In the genomic region with DNA sequence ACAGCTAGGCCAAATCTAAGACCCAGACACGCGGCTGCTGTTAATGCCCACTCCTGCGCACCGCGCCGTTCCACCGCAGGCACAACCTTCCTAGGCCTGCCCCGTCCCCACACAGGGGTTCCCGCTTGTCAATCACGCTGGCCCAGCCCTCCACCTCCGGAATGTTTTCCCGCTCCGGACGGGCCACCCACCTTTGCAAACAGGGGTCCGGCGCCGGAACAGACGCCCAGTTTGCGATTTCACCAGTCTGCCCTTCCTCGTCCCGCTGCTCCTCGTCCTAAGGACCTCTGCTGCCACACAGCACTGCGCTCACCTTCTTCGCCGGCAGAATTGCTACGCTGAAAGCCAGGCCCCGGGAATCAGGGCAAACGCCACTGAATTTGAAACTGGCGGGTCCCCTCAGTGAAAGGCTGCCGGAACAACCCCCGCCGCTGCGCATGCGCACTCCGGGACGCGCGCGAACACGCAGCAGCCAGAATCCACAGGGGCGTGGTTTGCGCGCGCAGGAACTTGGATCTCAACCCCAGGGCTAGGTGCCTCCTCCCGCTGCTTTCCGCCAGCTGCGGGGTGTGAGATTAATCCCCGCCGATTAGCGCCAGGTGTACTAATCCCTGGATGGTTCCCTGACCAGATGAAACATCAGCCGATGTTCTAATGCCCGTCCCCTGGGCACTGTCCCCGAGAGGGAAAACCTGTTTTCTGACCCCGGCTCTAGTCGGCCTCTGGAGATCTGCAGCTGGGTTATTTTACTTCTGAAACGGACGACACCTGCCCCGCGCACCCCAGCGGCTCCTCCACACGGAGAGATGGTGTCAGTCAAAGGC, we compare ENCODE assay signal across 8 cellular contexts.
DNase-seq lines count a peak whose midpoint lies in the region; ATAC-seq, FAIRE-seq and TF ChIP-seq lines count a peak whose summit lies in the region.
"Not testable (repeated sequence)": the region's sequence is repeated elsewhere in the genome, so short reads cannot be mapped to it uniquely, and the experiment has no call there.

No MANE protein-coding gene starts in this region.

- peak; percentile 86 for FAIRE-seq in GM19239 (lab: Jason Lieb, UNC)

- peak; percentile 11 for DNase-seq in BJ (ENCODE audit: low read depth)
- peak; percentile 71 for DNase-seq in GM19239 (ENCODE audit: insufficient read length, low spot score)
- peak; percentile 61 for DNase-seq in NCI-H460 (ENCODE audit: extremely low read depth, low read depth)
- DNase-seq in activated CD4-positive, alpha-beta T cell treated with anti-CD3 and anti-CD28 coated beads for 24 hours (ENCODE audit: low read depth in 2 of 2) = peak; percentile 83 to 86
- peak; percentile 84 for DNase-seq in choroid plexus epithelial cell (ENCODE audit: low read depth)
- peak; percentile 95 for DNase-seq in left kidney (ENCODE audit: low read depth, low spot score)
- DNase-seq in stimulated activated CD4-positive, alpha-beta T cell treated with anti-CD3 and anti-CD28 coated beads, Interleukin-1b, Interleukin-23, amount 100 ng/mL, for 24 hours (ENCODE audit: low read depth in 4 of 4, low spot score in 1 of 4) = peak; percentile 75 to 90 (median 81)

- H3K4me3 ChIP-seq in BJ (ENCODE audit: low read depth, low read length) (peak overlapping the region; percentile 61), choroid plexus epithelial cell (ENCODE audit: low read depth, low read length) (peak overlapping the region; percentile 65)

- not testable (repeated sequence) for H3K36me3 ChIP-seq in BJ (ENCODE audit: control insufficient read depth, insufficient read depth, low read length)

- CTCF ChIA-PET in BJ (lab: Yijun Ruan, JAX) = not testable (repeated sequence)

- POLR2A ChIA-PET in BJ (lab: Charles Lee) = not testable (repeated sequence)

- not testable (repeated sequence) for TF ChIP-seq CTCF in BJ (IDR thresholded peaks at IDR 0.05; ENCODE audit: insufficient read depth, low read depth, low read length); choroid plexus epithelial cell (conservative IDR thresholded peaks at IDR 0.05; ENCODE audit: low read depth, low read length)

- not testable (repeated sequence) for H3K27me3 ChIP-seq in BJ (ENCODE audit: control insufficient read depth, insufficient read depth, low read length)

- peak; percentile 55 for ATAC-seq in HG03378 (IDR thresholded peaks at IDR 0.05; ENCODE audit: unreplicated experiment)

Comparison
In these comparisons a context has a peak if more than half of its experiments do, and no peak if none do; other contexts are left out.
1. Peak in every context shown above with its lines: DNase-seq, ATAC-seq and H3K4me3 ChIP-seq.
2. DNase-seq: peak in every context shown above with its lines; median percentile 95 in left kidney; 84 in activated CD4-positive, alpha-beta T cell treated with anti-CD3 and anti-CD28 coated beads for 24 hours; 84 in choroid plexus epithelial cell; 81 in stimulated activated CD4-positive, alpha-beta T cell treated with anti-CD3 and anti-CD28 coated beads, Interleukin-1b, Interleukin-23, amount 100 ng/mL, for 24 hours; 71 in GM19239; 61 in NCI-H460; 11 in BJ.